Comparison of ENCODE assay signal across 15 cellular contexts in the genomic region with DNA sequence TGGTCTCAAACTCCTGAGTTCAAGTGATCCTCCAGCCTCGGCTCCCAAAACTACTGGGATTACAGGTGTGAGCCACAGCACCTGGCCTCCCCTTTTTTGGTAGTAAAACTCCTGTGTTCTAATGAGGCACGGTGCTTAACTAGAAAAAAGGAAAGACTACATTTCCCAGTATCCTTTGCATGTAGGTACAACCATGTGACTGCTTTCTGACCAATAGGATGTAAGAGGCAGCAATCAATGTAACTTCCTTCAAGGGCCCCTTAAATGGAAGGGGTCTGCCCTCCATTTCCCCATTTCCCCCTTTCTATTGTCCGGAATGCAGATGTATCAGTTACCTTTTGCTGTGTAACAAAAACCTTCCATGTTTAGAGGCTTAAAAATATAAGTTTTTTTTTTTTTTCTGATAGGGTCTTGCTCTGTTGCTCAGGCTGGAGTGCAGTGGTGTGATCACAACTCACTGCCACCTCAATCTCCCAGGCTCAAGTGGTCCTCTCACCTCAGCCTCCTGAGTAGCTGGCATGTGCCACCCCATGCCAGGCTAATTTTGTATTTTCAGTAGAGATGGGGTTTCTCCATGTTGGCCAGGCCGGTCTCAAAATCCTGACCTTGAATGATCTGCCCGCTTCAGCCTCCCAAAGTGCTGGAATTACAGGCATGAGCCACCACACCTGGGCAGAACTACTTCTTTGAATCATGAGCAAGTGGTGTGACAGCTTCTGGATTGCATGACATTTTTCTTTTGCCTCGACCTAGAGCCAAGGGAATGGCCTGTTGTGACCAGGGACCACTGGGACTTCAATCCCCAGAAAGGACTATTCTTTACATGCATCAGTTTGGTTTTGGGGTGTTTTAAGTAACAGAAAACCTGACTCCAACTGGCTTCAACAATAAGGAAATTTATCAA. TPM values are rescaled to one million over a fixed set of nuclear protein-coding genes. Genes with fewer than 3 reads are reported as not detected.
A peak's percentile ranks its signal among the peaks of the same experiment; 100 is the strongest.
DNase-seq lines count a peak whose midpoint lies in the region; FAIRE-seq and TF ChIP-seq lines count a peak whose summit lies in the region.
"Had no signal": no experiment of that assay in that cellular context is flagged by ENCODE, and none has a peak within 500 bp of the region (broad histone marks: within the 10 kb centered on the region; RNA-seq: fewer than 3 reads in every experiment).

No MANE protein-coding gene starts in this region.

- DNase-seq in GM13977 (ENCODE audit: low spot score) (peak; percentile 75), NCI-H748 (lab: John Stamatoyannopoulos, UW; ENCODE audit: unreplicated experiment) (peak; percentile 11), endothelial cell of umbilical vein (ENCODE audit: low read depth, low spot score) (peak; percentile 21), anterior cingulate cortex (lab: John Stamatoyannopoulos, UW) (no peak), neuronal stem cell (ENCODE audit: low spot score) (no peak)
- no peak for DNase-seq in activated T-cell treated with anti-CD3 and anti-CD28 coated beads, Interleukin-2, amount 50 U/mL, for 48 hours
- DNase-seq: activated T-cell treated with anti-CD3 and anti-CD28 coated beads, Interleukin-2, amount 50 U/mL, for 1 hour; CD8-positive, alpha-beta memory T cell; islet precursor cell; naive thymus-derived CD8-positive, alpha-beta T cell; NCI-H1436; PC-9; small intestine had no signal

- H3K4me2 ChIP-seq in endothelial cell of umbilical vein (ENCODE audit: insufficient read depth, low read length) (no peak overlapping the region), neuronal stem cell (ENCODE audit: insufficient read depth, low read length, poor library complexity, severe bottlenecking) (no peak overlapping the region)
- H3K4me2 ChIP-seq: PC-9 had no signal

- no peak overlapping the region for H2AFZ ChIP-seq in endothelial cell of umbilical vein (ENCODE audit: low read depth, low read length)
- H2AFZ ChIP-seq in neuronal stem cell (ENCODE audit: low read length): no peak overlapping the region
- H2AFZ ChIP-seq: PC-9 had no signal

- no peak overlapping the region for H3K4ac ChIP-seq in neuronal stem cell (ENCODE audit: low read length)

- intact Hi-C loops in endothelial cell of umbilical vein (cut with micrococcal nuclease): no loop called here

- no TSS peak for BruUV-seq in endothelial cell of umbilical vein (replicated peaks; lab: Mats Ljungman, UMichigan)

- no peak overlapping the region for H2BK120ac ChIP-seq in neuronal stem cell (ENCODE audit: low read depth, low read length)

- no peak overlapping the region for H3K23ac ChIP-seq in neuronal stem cell (ENCODE audit: low read depth, low read length, poor library complexity)

- no CpG with 5 or more reads among the region's 6 CpGs for WGBS in neuronal stem cell (ENCODE audit: extremely low coverage in 2 of 2, insufficient read length in 2 of 2, insufficient replicate concordance in 1 of 2), 2 donors

- no peak overlapping the region for H2BK5ac ChIP-seq in neuronal stem cell (ENCODE audit: low read length)

- no peaks in the 10 kb centered on the region for H3K9me1 ChIP-seq in endothelial cell of umbilical vein (replicated peaks; ENCODE audit: control insufficient read depth, extremely low read depth, insufficient read depth, low read length)

- POLR2A ChIA-PET in endothelial cell of umbilical vein (lab: Charles Lee): no interaction called here

- H3K79me2 ChIP-seq in endothelial cell of umbilical vein (ENCODE audit: control insufficient read depth, insufficient read depth, low read length): no peaks in the 10 kb centered on the region

- H3K36me3 ChIP-seq in endothelial cell of umbilical vein (ENCODE audit: control insufficient read depth in 2 of 2, extremely low read depth in 1 of 2, insufficient read depth in 2 of 2, low read length in 2 of 2) (no peaks in the 10 kb centered on the region), neuronal stem cell (replicated peaks in 1 of 2; ENCODE audit: control insufficient read depth in 2 of 2, insufficient read depth in 2 of 2, low read length in 2 of 2) (no peaks in the 10 kb centered on the region)

- H3K4me3 ChIP-seq in endothelial cell of umbilical vein (replicated peaks in 1 of 3; ENCODE audit: insufficient read depth in 1 of 3, low read depth in 1 of 3, low read length in 3 of 3) (no peak overlapping the region), neuronal stem cell (ENCODE audit: low read length in 2 of 2) (no peak overlapping the region)
- H3K4me3 ChIP-seq: PC-9 had no signal

- no peak overlapping the region for H2BK15ac ChIP-seq in neuronal stem cell (ENCODE audit: low read length)

- no peak overlapping the region for H3K14ac ChIP-seq in neuronal stem cell (ENCODE audit: low read length)

- no peak overlapping the region for H4K8ac ChIP-seq in neuronal stem cell (ENCODE audit: low read depth, low read length)

- H3K18ac ChIP-seq in neuronal stem cell (ENCODE audit: low read length): no peak overlapping the region

- H3K9me3 ChIP-seq in endothelial cell of umbilical vein (replicated peaks; ENCODE audit: control insufficient read depth, insufficient read depth, low read length) (no peaks in the 10 kb centered on the region), neuronal stem cell (replicated peaks in 1 of 2; ENCODE audit: control insufficient read depth in 2 of 2, insufficient read depth in 1 of 2, low read depth in 1 of 2, low read length in 2 of 2) (no peaks in the 10 kb centered on the region)

- dilution Hi-C loops in endothelial cell of umbilical vein (cut with MboI; ENCODE audit: extremely low pct_ligation_motif_present, low sequenced_read_pairs): no loop called here

- H4K91ac ChIP-seq in neuronal stem cell (ENCODE audit: low read depth, low read length, poor library complexity): no peak overlapping the region

- H3K4me1 ChIP-seq in endothelial cell of umbilical vein (ENCODE audit: control insufficient read depth, extremely low read depth, insufficient read depth, low read length) (no peaks in the 10 kb centered on the region), neuronal stem cell (ENCODE audit: control insufficient read depth in 2 of 2, insufficient read depth in 1 of 2, low read depth in 1 of 2, low read length in 2 of 2) (peaks cover 0 to under 1% of the 10 kb centered on the region in 2 donors)

- FAIRE-seq in endothelial cell of umbilical vein (lab: Jason Lieb, UNC): peak; percentile 54
- FAIRE-seq: small intestine, TTC549 had no signal

- no peak overlapping the region for H3K27ac ChIP-seq in endothelial cell of umbilical vein (ENCODE audit: insufficient read depth, low read depth, low read length)
- H3K27ac ChIP-seq in neuronal stem cell (replicated peaks; ENCODE audit: low read length): no peak overlapping the region
- H3K27ac ChIP-seq: PC-9 had no signal

- CTCF ChIA-PET in endothelial cell of umbilical vein (lab: Charles Lee): no interaction called here

- no peak overlapping the region for H2BK12ac ChIP-seq in neuronal stem cell (ENCODE audit: low read length)

- in situ Hi-C loops in GM13977 (cut with MboI; ENCODE audit: low pct_unique_long_range_greater_than_20kb, low sequenced_read_pairs, unreplicated experiment): no loop called here

- TF ChIP-seq CTCF in GM13977 (IDR thresholded peaks at IDR 0.05; ENCODE audit: extremely low read depth, insufficient read depth, missing control alignments) (no peak), endothelial cell of umbilical vein (IDR thresholded peaks at IDR 0.05; ENCODE audit: extremely low read depth in 1 of 2, insufficient read depth in 1 of 2, low read depth in 1 of 2, low read length in 2 of 2) (no peak)

- H3K9ac ChIP-seq in endothelial cell of umbilical vein (replicated peaks; ENCODE audit: extremely low read depth, insufficient read depth, low read length) (no peak overlapping the region), neuronal stem cell (ENCODE audit: low read depth, low read length, poor library complexity) (no peak overlapping the region)

- H3K79me1 ChIP-seq in neuronal stem cell (ENCODE audit: low read depth, low read length): no peaks in the 10 kb centered on the region

- H3K27me3 ChIP-seq in endothelial cell of umbilical vein (ENCODE audit: control insufficient read depth in 2 of 2, insufficient read depth in 2 of 2, low read length in 2 of 2) (peaks cover 4 to 5% of the 10 kb centered on the region in 2 experiments), neuronal stem cell (ENCODE audit: control insufficient read depth in 3 of 3, insufficient read depth in 3 of 3, low read depth in 1 of 3, low read length in 3 of 3) (peaks cover 2 to 13% (median 2%) of the 10 kb centered on the region in 3 experiments)

- no peak for TF ChIP-seq POLR2A in endothelial cell of umbilical vein (IDR thresholded peaks at IDR 0.05; ENCODE audit: low read depth, low read length)

- H2AK5ac ChIP-seq in neuronal stem cell (ENCODE audit: low read depth, low read length): no peak overlapping the region

- H4K20me1 ChIP-seq in endothelial cell of umbilical vein (replicated peaks; ENCODE audit: control insufficient read depth, extremely low read depth, insufficient read depth, low read length): no peaks in the 10 kb centered on the region

RNA-seq across cellular contexts. Expression of a gene that starts 2.4 kb away (rescaled TPM):
- total RNA-seq in endothelial cell of umbilical vein: not detected in 2 replicates
- polyA plus RNA-seq in endothelial cell of umbilical vein: not detected in 2 replicates
- not detected in 2 replicates for polyA plus RNA-seq in endothelial cell of umbilical vein (2011; cell fraction: cytosol; rRNA removed)
- polyA plus RNA-seq in endothelial cell of umbilical vein (2011; cell fraction: nucleus; rRNA removed): not detected in 2 replicates
- not detected in 2 replicates for polyA plus RNA-seq in endothelial cell of umbilical vein (2012)
- polyA minus RNA-seq in endothelial cell of umbilical vein: not detected in 2 replicates
- polyA minus RNA-seq in endothelial cell of umbilical vein (2011; cell fraction: cytosol; rRNA and poly(A)+ RNA removed): not detected
- not detected in 2 replicates for polyA minus RNA-seq in endothelial cell of umbilical vein (2011; cell fraction: nucleus; rRNA and poly(A)+ RNA removed)
- polyA plus RNA-seq in neuronal stem cell (2013, experiment 1 of 2): not detected
- not detected for polyA plus RNA-seq in neuronal stem cell (2013, experiment 2 of 2)
- total RNA-seq: CD8-positive, alpha-beta memory T cell; naive thymus-derived CD8-positive, alpha-beta T cell; PC-9 had no signal
- polyA plus RNA-seq: CD8-positive, alpha-beta memory T cell; esophagus; naive thymus-derived CD8-positive, alpha-beta T cell; small intestine had no signal

RNA-seq across cellular contexts. Expression of a gene that starts 17.6 kb away (rescaled TPM):
- total RNA-seq in endothelial cell of umbilical vein: not detected in 2 replicates
- not detected in 2 replicates for polyA plus RNA-seq in endothelial cell of umbilical vein
- not detected in 2 replicates for polyA plus RNA-seq in endothelial cell of umbilical vein (2011; cell fraction: cytosol; rRNA removed)
- polyA plus RNA-seq in endothelial cell of umbilical vein (2011; cell fraction: nucleus; rRNA removed): not detected in 2 replicates
- polyA plus RNA-seq in endothelial cell of umbilical vein (2012): not detected in 2 replicates
- polyA minus RNA-seq in endothelial cell of umbilical vein: not detected in 2 replicates
- polyA minus RNA-seq in endothelial cell of umbilical vein (2011; cell fraction: cytosol; rRNA and poly(A)+ RNA removed): not detected
- not detected in 2 replicates for polyA minus RNA-seq in endothelial cell of umbilical vein (2011; cell fraction: nucleus; rRNA and poly(A)+ RNA removed)
- polyA plus RNA-seq in neuronal stem cell (2013, experiment 1 of 2): not detected
- not detected for polyA plus RNA-seq in neuronal stem cell (2013, experiment 2 of 2)
- total RNA-seq: CD8-positive, alpha-beta memory T cell; naive thymus-derived CD8-positive, alpha-beta T cell; PC-9 had no signal
- polyA plus RNA-seq: CD8-positive, alpha-beta memory T cell; esophagus; small intestine had no signal

RNA-seq across cellular contexts. Expression of a gene that starts 49.5 kb away (rescaled TPM):
- 10.4 and 13.3 TPM in 2 replicates for total RNA-seq in endothelial cell of umbilical vein
- polyA plus RNA-seq in endothelial cell of umbilical vein: 30.1 and 37.2 TPM in 2 replicates
- polyA plus RNA-seq in endothelial cell of umbilical vein (2011; cell fraction: cytosol; rRNA removed): 11.2 and 17.3 TPM in 2 replicates
- 15.5 and 18.9 TPM in 2 replicates for polyA plus RNA-seq in endothelial cell of umbilical vein (2011; cell fraction: nucleus; rRNA removed)
- 26.1 and 56.4 TPM in 2 replicates for polyA plus RNA-seq in endothelial cell of umbilical vein (2012)
- 2.1 and 2.9 TPM in 2 replicates for polyA minus RNA-seq in endothelial cell of umbilical vein
- polyA minus RNA-seq in endothelial cell of umbilical vein (2011; cell fraction: cytosol; rRNA and poly(A)+ RNA removed): not detected
- 2.5 and 3.4 TPM in 2 replicates for polyA minus RNA-seq in endothelial cell of umbilical vein (2011; cell fraction: nucleus; rRNA and poly(A)+ RNA removed)
- 12.3 TPM for polyA plus RNA-seq in neuronal stem cell (2013, experiment 1 of 2)
- 12.3 TPM for polyA plus RNA-seq in neuronal stem cell (2013, experiment 2 of 2)
- total RNA-seq: PC-9 had no signal

RNA-seq across cellular contexts. Expression of a gene that starts 50.9 kb away (rescaled TPM):
- total RNA-seq in endothelial cell of umbilical vein: not detected in 2 replicates
- 0.08 TPM in 1 of 2 replicates, not detected in the other for polyA plus RNA-seq in endothelial cell of umbilical vein
- polyA plus RNA-seq in endothelial cell of umbilical vein (2011; cell fraction: cytosol; rRNA removed): not detected in 2 replicates
- not detected in 2 replicates for polyA plus RNA-seq in endothelial cell of umbilical vein (2011; cell fraction: nucleus; rRNA removed)
- 0.21 and 0.59 TPM in 2 replicates for polyA plus RNA-seq in endothelial cell of umbilical vein (2012)
- 1.7 TPM in 1 of 2 replicates, not detected in the other for polyA minus RNA-seq in endothelial cell of umbilical vein
- polyA minus RNA-seq in endothelial cell of umbilical vein (2011; cell fraction: cytosol; rRNA and poly(A)+ RNA removed): not detected
- polyA minus RNA-seq in endothelial cell of umbilical vein (2011; cell fraction: nucleus; rRNA and poly(A)+ RNA removed): not detected in 2 replicates
- polyA plus RNA-seq in neuronal stem cell (2013, experiment 1 of 2): not detected
- not detected for polyA plus RNA-seq in neuronal stem cell (2013, experiment 2 of 2)
- total RNA-seq: naive thymus-derived CD8-positive, alpha-beta T cell; PC-9 had no signal
- polyA plus RNA-seq: CD8-positive, alpha-beta memory T cell; naive thymus-derived CD8-positive, alpha-beta T cell had no signal

RNA-seq across cellular contexts. Expression of a gene that starts 53.1 kb away (rescaled TPM):
- total RNA-seq in endothelial cell of umbilical vein: 1.2 and 1.9 TPM in 2 replicates
- 0.60 and 0.66 TPM in 2 replicates for polyA plus RNA-seq in endothelial cell of umbilical vein
- polyA plus RNA-seq in endothelial cell of umbilical vein (2011; cell fraction: cytosol; rRNA removed): 0.27 and 0.38 TPM in 2 replicates
- 3.5 and 4.2 TPM in 2 replicates for polyA plus RNA-seq in endothelial cell of umbilical vein (2011; cell fraction: nucleus; rRNA removed)
- 2.0 and 2.5 TPM in 2 replicates for polyA plus RNA-seq in endothelial cell of umbilical vein (2012)
- 0.25 and 4.7 TPM in 2 replicates for polyA minus RNA-seq in endothelial cell of umbilical vein
- polyA minus RNA-seq in endothelial cell of umbilical vein (2011; cell fraction: cytosol; rRNA and poly(A)+ RNA removed): not detected
- 1.4 and 1.7 TPM in 2 replicates for polyA minus RNA-seq in endothelial cell of umbilical vein (2011; cell fraction: nucleus; rRNA and poly(A)+ RNA removed)
- 6.2 TPM for polyA plus RNA-seq in neuronal stem cell (2013, experiment 1 of 2)
- 5.9 TPM for polyA plus RNA-seq in neuronal stem cell (2013, experiment 2 of 2)
- total RNA-seq: CD8-positive, alpha-beta memory T cell; PC-9 had no signal
- polyA plus RNA-seq: CD8-positive, alpha-beta memory T cell had no signal

Comparison
In these comparisons a context has a peak if more than half of its experiments do, and no peak if none do; other contexts are left out.
1. DNase-seq: peak in GM13977 (single experiment), NCI-H748 (single experiment) and endothelial cell of umbilical vein (single experiment); none in activated T-cell treated with anti-CD3 and anti-CD28 coated beads, Interleukin-2, amount 50 U/mL, for 48 hours (0 of 2), anterior cingulate cortex (0 of 58) and neuronal stem cell (single experiment).